13 cellular contexts compared by ENCODE assay signal in the genomic region with DNA sequence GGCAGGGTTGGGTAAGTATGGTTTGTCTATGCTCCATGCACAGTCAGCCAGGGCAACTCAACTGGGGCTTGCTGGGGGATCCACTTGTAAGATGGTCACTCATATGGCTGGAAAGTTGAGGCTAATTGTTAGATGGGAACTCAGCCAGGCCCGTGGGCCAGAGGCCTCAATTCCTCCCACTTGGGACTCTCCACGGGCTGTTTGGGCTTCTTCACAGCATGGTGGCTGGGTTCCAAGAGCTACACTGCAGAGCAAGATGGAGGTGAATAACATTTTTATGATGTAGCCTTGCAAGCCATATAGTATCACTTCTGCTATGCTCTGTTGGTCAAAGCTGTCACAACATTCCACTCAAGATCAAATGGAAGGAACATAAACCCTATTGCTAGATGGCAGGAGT. TPM values are rescaled to one million over a fixed set of nuclear protein-coding genes. Genes with fewer than 3 reads are reported as not detected.
DNase-seq lines count a peak whose midpoint lies in the region; ATAC-seq and TF ChIP-seq lines count a peak whose summit lies in the region.
"Had no signal": no experiment of that assay in that cellular context is flagged by ENCODE, and none has a peak within 500 bp of the region (broad histone marks: within the 10 kb centered on the region; RNA-seq: fewer than 3 reads in every experiment).

No MANE protein-coding gene starts in this region.

- no peak for DNase-seq in activated T-cell treated with anti-CD3 and anti-CD28 coated beads, Interleukin-2, amount 50 U/mL, for 24 hours
- no peak for DNase-seq in activated T-cell treated with anti-CD3 and anti-CD28 coated beads, Interleukin-2, amount 50 U/mL, for 48 hours
- DNase-seq in progenitor cell of endocrine pancreas (ENCODE audit: low spot score, unreplicated experiment) (no peak), mucosa of gallbladder (ENCODE audit: low spot score) (no peak)
- DNase-seq: DMS 273 treated with DMSO at 0.1 percent for 48 hours, foreskin melanocyte, OCI-M1, ovary, WERI-Rb-1 had no signal

- peaks cover 32% of the 10 kb centered on the region for H3K36me3 Mint-ChIP-seq in activated T-cell treated with anti-CD3 and anti-CD28 coated beads, Interleukin-2, amount 50 U/mL, for 24 hours (ENCODE audit: low read depth)
- H3K36me3 Mint-ChIP-seq in IgD-negative memory B cell = peaks cover 8% of the 10 kb centered on the region
- peaks cover 12% of the 10 kb centered on the region for H3K36me3 Mint-ChIP-seq in activated naive CD8-positive, alpha-beta T cell
- H3K36me3 Mint-ChIP-seq in progenitor cell of endocrine pancreas (ENCODE audit: insufficient read depth) = peaks cover 7% of the 10 kb centered on the region

- ATAC-seq in GM18873 (IDR thresholded peaks at IDR 0.05; ENCODE audit: low FRiP score, unreplicated experiment) (no peak), GM19452 (IDR thresholded peaks at IDR 0.05; ENCODE audit: unreplicated experiment) (no peak)

- H3K4me1 Mint-ChIP-seq in activated T-cell treated with anti-CD3 and anti-CD28 coated beads, Interleukin-2, amount 50 U/mL, for 24 hours (ENCODE audit: low read depth) = peaks cover 92% of the 10 kb centered on the region
- H3K4me1 Mint-ChIP-seq in IgD-negative memory B cell (peaks cover 45 to 65% (median 48%) of the 10 kb centered on the region in 3 donors), progenitor cell of endocrine pancreas (ENCODE audit: low read depth) (peaks cover 46% of the 10 kb centered on the region)
- H3K4me1 Mint-ChIP-seq in activated naive CD8-positive, alpha-beta T cell (ENCODE audit: low read depth) = peaks cover 79% of the 10 kb centered on the region

- H3K9me3 Mint-ChIP-seq in activated T-cell treated with anti-CD3 and anti-CD28 coated beads, Interleukin-2, amount 50 U/mL, for 24 hours = peaks cover 3% of the 10 kb centered on the region
- H3K9me3 Mint-ChIP-seq in IgD-negative memory B cell = peaks cover 3 to 4% (median 3%) of the 10 kb centered on the region in 3 donors
- H3K9me3 Mint-ChIP-seq in activated naive CD8-positive, alpha-beta T cell (ENCODE audit: low read depth) = peaks cover 3% of the 10 kb centered on the region
- peaks cover 4% of the 10 kb centered on the region for H3K9me3 Mint-ChIP-seq in progenitor cell of endocrine pancreas (ENCODE audit: low read depth)

- peak overlapping the region; percentile 94 for H3K27ac Mint-ChIP-seq in activated T-cell treated with anti-CD3 and anti-CD28 coated beads, Interleukin-2, amount 50 U/mL, for 24 hours
- H3K27ac Mint-ChIP-seq in IgD-negative memory B cell (peak overlapping the region in 2 of 3 donors; percentile 73 to 81), progenitor cell of endocrine pancreas (peak overlapping the region; percentile 40)
- H3K27ac Mint-ChIP-seq in activated naive CD8-positive, alpha-beta T cell = peak overlapping the region; percentile 97

- peak overlapping the region; percentile 73 for H3K4me3 Mint-ChIP-seq in activated T-cell treated with anti-CD3 and anti-CD28 coated beads, Interleukin-2, amount 50 U/mL, for 24 hours
- peak overlapping the region; percentile 3 to 88 (median 73) for H3K4me3 Mint-ChIP-seq in IgD-negative memory B cell
- peak overlapping the region; percentile 87 for H3K4me3 Mint-ChIP-seq in activated naive CD8-positive, alpha-beta T cell
- H3K4me3 Mint-ChIP-seq in progenitor cell of endocrine pancreas (ENCODE audit: low read depth) = no peak overlapping the region

- no peak for TF ChIP-seq CTCF in progenitor cell of endocrine pancreas (IDR thresholded peaks at IDR 0.05; ENCODE audit: unreplicated experiment)

- no peaks in the 10 kb centered on the region for H3K27me3 Mint-ChIP-seq in activated T-cell treated with anti-CD3 and anti-CD28 coated beads, Interleukin-2, amount 50 U/mL, for 24 hours
- H3K27me3 Mint-ChIP-seq in IgD-negative memory B cell (no peaks in the 10 kb centered on the region), progenitor cell of endocrine pancreas (no peaks in the 10 kb centered on the region)
- no peaks in the 10 kb centered on the region for H3K27me3 Mint-ChIP-seq in activated naive CD8-positive, alpha-beta T cell

RNA-seq across cellular contexts. Expression of a gene that starts 39.2 kb away (rescaled TPM):
- polyA plus RNA-seq in IgD-negative memory B cell = 86.5 TPM
- total RNA-seq in progenitor cell of endocrine pancreas = 65.5 and 66.1 TPM in 2 replicates
- total RNA-seq in mucosa of gallbladder = 43.4 TPM

Comparison
In these comparisons a context has a peak if more than half of its experiments do, and no peak if none do; other contexts are left out.
1. H3K27ac Mint-ChIP-seq: peak in every context shown above with its lines; median percentile 97 in activated naive CD8-positive, alpha-beta T cell; 94 in activated T-cell treated with anti-CD3 and anti-CD28 coated beads, Interleukin-2, amount 50 U/mL, for 24 hours; 77 in IgD-negative memory B cell; 40 in progenitor cell of endocrine pancreas.